20 cellular contexts compared by ENCODE assay signal in genomic region chr15:34701536-34701935, GRCh38. TPM values are rescaled to one million over a fixed set of nuclear protein-coding genes. Genes with fewer than 3 reads are reported as not detected.
"Had no signal": no experiment of that assay in that cellular context is flagged by ENCODE, and none has a peak within 500 bp of the region (broad histone marks: within the 10 kb centered on the region; RNA-seq: fewer than 3 reads in every experiment).

No MANE protein-coding gene starts in this region.

- DNase-seq: activated CD4-positive, alpha-beta T cell treated with anti-CD3 and anti-CD28 coated beads, Interleukin-2, amount 10 ng/mL, durations not matched to agents 24 days and 14 days; activated CD8-positive, alpha-beta memory T cell treated with anti-CD3 and anti-CD28 coated beads for 24 hours; activated naive CD4-positive, alpha-beta T cell treated with anti-CD3 and anti-CD28 coated beads, Interleukin-2, amount 50 U/mL, for 16 hours; adrenal gland; cerebellar nuclear complex; dermis blood vessel endothelial cell; endodermal cell; left colon; mucosa of descending colon; nephron progenitor cell; stimulated activated CD4-positive, alpha-beta T cell treated with anti-CD3 and anti-CD28 coated beads, Interleukin-4, amount 100 ng/mL, for 1 hour; stimulated activated CD8-positive, alpha-beta memory T cell treated with anti-CD3 and anti-CD28 coated beads, Interleukin-4, amount 100 ng/mL, for 48 hours; stimulated activated naive CD8-positive, alpha-beta T cell treated with anti-CD3 and anti-CD28 coated beads, Interleukin-15, Interleukin-2, amounts not matched to agents 100 U/mL and 50 U/mL, for 24 hours had no signal

- ATAC-seq: left colon; mucosa of descending colon; stimulated activated naive CD8-positive, alpha-beta T cell treated with anti-CD3 and anti-CD28 coated beads, Interleukin-15, Interleukin-2, amounts not matched to agents 100 U/mL and 50 U/mL, for 24 hours had no signal

- H3K36me3 ChIP-seq: adrenal gland, suprapubic skin had no signal

- H3K4me3 Mint-ChIP-seq: activated CD4-positive, alpha-beta T cell treated with anti-CD3 and anti-CD28 coated beads, Interleukin-2, amount 10 ng/mL, durations not matched to agents 24 days and 14 days; brain; endodermal cell; nephron progenitor cell; type B pancreatic cell had no signal

- H3K27ac Mint-ChIP-seq: activated CD4-positive, alpha-beta T cell treated with anti-CD3 and anti-CD28 coated beads, Interleukin-2, amount 10 ng/mL, durations not matched to agents 24 days and 14 days; activated T-helper 2 cell treated with anti-CD3 and anti-CD28 coated beads, Interferon-gamma antibody, Interleukin-2, Interleukin-4, amounts not matched to agents 10 μg/mL and 5 μg/mL and 100 μg/mL, durations not matched to agents 14 hours and 24 hours and 36 hours; endodermal cell; nephron progenitor cell; type B pancreatic cell had no signal

- H3K27ac ChIP-seq: adrenal gland, suprapubic skin had no signal

- H3K27me3 ChIP-seq: adrenal gland, suprapubic skin had no signal

- H3K36me3 Mint-ChIP-seq: brain, type B pancreatic cell had no signal

- H3K4me1 ChIP-seq: adrenal gland, suprapubic skin had no signal

- H3K4me3 ChIP-seq: adrenal gland, lung, mucosa of descending colon, suprapubic skin had no signal

- H3K4me1 Mint-ChIP-seq: activated CD4-positive, alpha-beta T cell treated with anti-CD3 and anti-CD28 coated beads, Interleukin-2, amount 10 ng/mL, durations not matched to agents 24 days and 14 days; endodermal cell; nephron progenitor cell had no signal

- H3K9me3 Mint-ChIP-seq: activated CD4-positive, alpha-beta T cell treated with anti-CD3 and anti-CD28 coated beads, Interleukin-2, amount 10 ng/mL, durations not matched to agents 24 days and 14 days; activated T-helper 2 cell treated with anti-CD3 and anti-CD28 coated beads, Interferon-gamma antibody, Interleukin-2, Interleukin-4, amounts not matched to agents 10 μg/mL and 5 μg/mL and 100 μg/mL, durations not matched to agents 14 hours and 24 hours and 36 hours; brain; endodermal cell; nephron progenitor cell; type B pancreatic cell had no signal

RNA-seq across cellular contexts. Expression of gene GJD2, which starts 53.3 kb away (rescaled TPM):
- total RNA-seq: activated CD4-positive, alpha-beta T cell treated with anti-CD3 and anti-CD28 coated beads, Interleukin-2, amount 10 ng/mL, durations not matched to agents 24 days and 14 days; activated T-helper 2 cell treated with anti-CD3 and anti-CD28 coated beads, Interferon-gamma antibody, Interleukin-2, Interleukin-4, amounts not matched to agents 10 μg/mL and 5 μg/mL and 100 μg/mL, durations not matched to agents 14 hours and 24 hours and 36 hours; dermis blood vessel endothelial cell; endodermal cell; left colon; mucosa of descending colon; osteocyte; pulmonary artery endothelial cell had no signal
- polyA plus RNA-seq: lung had no signal
